ENCODE assay signal across 8 cellular contexts in the genomic region with DNA sequence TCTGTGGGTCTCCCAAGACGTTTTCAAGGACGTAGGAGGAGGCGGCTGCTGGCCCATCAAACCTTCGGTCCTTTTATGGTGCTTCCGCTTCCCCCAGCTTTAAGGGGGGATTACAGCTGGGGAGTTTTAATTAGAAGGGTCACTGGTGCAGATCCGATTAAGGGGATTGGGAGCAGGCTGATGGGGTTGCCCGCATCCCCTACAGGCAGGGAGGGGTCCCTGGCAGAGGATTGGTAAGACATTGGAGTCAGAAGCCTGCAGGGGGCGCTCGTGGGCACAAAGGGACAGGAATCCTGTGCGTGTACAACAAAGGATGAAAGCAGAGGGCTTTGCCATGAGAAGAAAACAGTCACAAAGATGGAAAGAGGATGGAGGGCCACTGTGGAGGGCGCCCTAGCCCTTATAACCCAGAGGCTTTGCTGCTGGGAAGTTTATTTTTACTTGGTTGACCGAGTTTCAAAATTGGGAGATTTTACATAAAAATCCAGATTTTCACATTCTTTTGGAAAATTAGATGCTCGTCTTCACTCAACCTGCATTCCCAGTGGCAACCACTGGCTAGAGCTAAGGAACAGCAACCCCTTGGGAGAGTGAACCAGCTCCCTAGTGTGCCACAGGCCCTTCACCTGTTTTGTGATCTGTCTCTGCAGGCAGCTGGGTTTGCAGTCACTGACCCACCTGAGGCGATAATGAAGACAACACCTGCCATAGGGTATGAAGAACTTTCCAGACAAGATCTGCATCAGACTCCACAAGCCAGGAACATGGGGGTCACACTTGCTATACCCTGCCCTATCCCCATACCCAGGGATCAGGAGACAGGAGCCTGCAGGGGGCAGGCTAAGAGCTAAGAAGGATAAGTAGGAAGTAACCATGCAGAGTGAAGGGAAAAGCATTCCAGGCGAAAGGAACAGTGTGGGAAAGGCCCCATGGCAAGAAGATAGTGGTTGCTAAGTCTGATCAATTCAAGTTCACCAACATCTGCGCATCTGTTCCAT.
DNase-seq lines count a peak whose midpoint lies in the region; ATAC-seq and TF ChIP-seq lines count a peak whose summit lies in the region.

No MANE protein-coding gene starts in this region.

- H3K9me3 Mint-ChIP-seq in activated naive CD4-positive, alpha-beta T cell treated with anti-CD3 and anti-CD28 coated beads, Interleukin-2, amount 50 U/mL, for 72 hours: peaks cover 0 to 5% of the 10 kb centered on the region in 2 donors

- H3F3A ChIP-seq in SK-N-SH (replicated peaks; ENCODE audit: insufficient read depth): no peaks in the 10 kb centered on the region

- no peaks in the 10 kb centered on the region for H3K36me3 Mint-ChIP-seq in activated naive CD4-positive, alpha-beta T cell treated with anti-CD3 and anti-CD28 coated beads, Interleukin-2, amount 50 U/mL, for 72 hours

- TF ChIP-seq RAD21 in SK-N-SH (IDR thresholded peaks at IDR 0.05; ENCODE audit: low read length): peak; percentile 62

- H3K4me3 ChIP-seq in LNCaP clone FGC (ENCODE audit: low read depth, low read length): no peak overlapping the region
- no peak overlapping the region; a peak in 1 of 4 replicates for H3K4me3 ChIP-seq in SK-N-SH (ENCODE audit: low read depth in 2 of 2, low read length in 1 of 2)

- H3K27ac Mint-ChIP-seq in activated naive CD4-positive, alpha-beta T cell treated with anti-CD3 and anti-CD28 coated beads, Interleukin-2, amount 50 U/mL, for 72 hours: no peak overlapping the region

- intact Hi-C loops in cardiac septum (cut with DNase I): loop anchor here (1.0 kb wide), 1 partner anchor 100 kb away; no protein-coding TSS in a partner anchor

- TF ChIP-seq CTCF in LNCaP clone FGC (IDR thresholded peaks at IDR 0.05; ENCODE audit: control insufficient read depth, extremely low read depth, insufficient read depth) (peak; percentile 34), SK-N-SH (IDR thresholded peaks at IDR 0.05) (peak; percentile 83)

- no peaks in the 10 kb centered on the region for H3K9me2 ChIP-seq in SK-N-SH

- H3K4me2 ChIP-seq in SK-N-SH: no peak overlapping the region

- H3K9ac ChIP-seq in SK-N-SH: no peak overlapping the region

- H3K27me3 ChIP-seq in SK-N-SH (ENCODE audit: insufficient read depth): no peaks in the 10 kb centered on the region

- H3K4me1 ChIP-seq in SK-N-SH (ENCODE audit: control insufficient read depth in 1 of 2, insufficient read depth in 2 of 2, low read depth in 1 of 2, low read length in 1 of 2): peaks cover 0 to 63% of the 10 kb centered on the region in 2 experiments; a peak in 2 of 4 replicates

- TF ChIP-seq EP300 in SK-N-SH (IDR thresholded peaks at IDR 0.05; ENCODE audit: borderline replicate concordance in 1 of 2, low read depth in 1 of 2, low read length in 1 of 2): no peak

- H3K79me2 ChIP-seq in SK-N-SH (ENCODE audit: insufficient read depth): no peaks in the 10 kb centered on the region

- peak; percentile 66 to 77 for ATAC-seq in activated naive CD4-positive, alpha-beta T cell treated with anti-CD3 and anti-CD28 coated beads, Interleukin-2, amount 50 U/mL, for 72 hours
- no peak for ATAC-seq in HG02798 (IDR thresholded peaks at IDR 0.05; ENCODE audit: poor library complexity, unreplicated experiment)

- no peaks in the 10 kb centered on the region for H3K9me3 ChIP-seq in SK-N-SH

- WGBS in SK-N-SH (ENCODE audit: low lambda C conversion rate): 55% methylated on average over 15 of the region's 16 CpGs

- H4K20me1 ChIP-seq in SK-N-SH (ENCODE audit: insufficient read depth): no peaks in the 10 kb centered on the region

- no peaks in the 10 kb centered on the region for H3K36me3 ChIP-seq in SK-N-SH (replicated peaks in 1 of 2; ENCODE audit: control insufficient read depth in 1 of 2, insufficient read depth in 2 of 2, low read length in 1 of 2)

- no peak overlapping the region for H2AFZ ChIP-seq in SK-N-SH (ENCODE audit: low read depth)

- DNase-seq in DMS153 (lab: John Stamatoyannopoulos, UW): peak; percentile 46
- DNase-seq in LNCaP clone FGC (ENCODE audit: low read depth): no peak
- peak; percentile 64 for DNase-seq in SK-N-SH
- peak in 1 of 2 donors; percentile 87 for DNase-seq in activated naive CD4-positive, alpha-beta T cell treated with anti-CD3 and anti-CD28 coated beads, Interleukin-2, amount 50 U/mL, for 72 hours (ENCODE audit: low spot score in 2 of 2)
- peak; percentile 85 for DNase-seq in cardiac septum (ENCODE audit: low spot score)
- peak; percentile 81 for DNase-seq in retina
- no peak for DNase-seq in hepatic stellate cell (ENCODE audit: low spot score)

- CTCF ChIA-PET in SK-N-SH (lab: Yijun Ruan, JAX): interaction anchor here (0.7 to 8.7 kb wide), 48 partner anchors 8 to 226 kb away, joined by 3 to 141 read pairs (median 5); a partner anchor contains a TSS

- H3K27ac ChIP-seq in SK-N-SH (ENCODE audit: low read depth in 2 of 2, low read length in 1 of 2): peak overlapping the region in 1 of 2 experiments; percentile 39; a peak in 1 of 4 replicates

- POLR2A ChIA-PET in SK-N-SH (lab: Yijun Ruan, JAX): interaction anchor here (1.6 kb wide), 1 partner anchor 99 kb away, joined by 7 read pairs; no protein-coding TSS in a partner anchor

TF ChIP-seq in SK-N-SH, 30 proteins besides CTCF, POLR2A, EP300 and RAD21:
- TF ChIP-seq RFX5 (IDR thresholded peaks at IDR 0.05; ENCODE audit: low read length): no peak
- peak; percentile 54 for TF ChIP-seq SMC3 (IDR thresholded peaks at IDR 0.05; ENCODE audit: low read depth, low read length)
- TF ChIP-seq, protein P1, sequence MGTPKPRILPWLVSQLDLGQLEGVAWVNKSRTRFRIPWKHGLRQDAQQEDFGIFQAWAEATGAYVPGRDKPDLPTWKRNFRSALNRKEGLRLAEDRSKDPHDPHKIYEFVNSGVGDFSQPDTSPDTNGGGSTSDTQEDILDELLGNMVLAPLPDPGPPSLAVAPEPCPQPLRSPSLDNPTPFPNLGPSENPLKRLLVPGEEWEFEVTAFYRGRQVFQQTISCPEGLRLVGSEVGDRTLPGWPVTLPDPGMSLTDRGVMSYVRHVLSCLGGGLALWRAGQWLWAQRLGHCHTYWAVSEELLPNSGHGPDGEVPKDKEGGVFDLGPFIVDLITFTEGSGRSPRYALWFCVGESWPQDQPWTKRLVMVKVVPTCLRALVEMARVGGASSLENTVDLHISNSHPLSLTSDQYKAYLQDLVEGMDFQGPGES (IDR thresholded peaks at IDR 0.05; ENCODE audit: low read depth, low read length): no peak
- TF ChIP-seq NFIC (IDR thresholded peaks at IDR 0.05; ENCODE audit: borderline replicate concordance): no peak

Comparison
In these comparisons a context has a peak if more than half of its experiments do, and no peak if none do; other contexts are left out.
1. DNase-seq: peak in DMS153 (single experiment), SK-N-SH (single experiment), cardiac septum (single experiment) and retina (single experiment); none in LNCaP clone FGC (single experiment) and hepatic stellate cell (single experiment).